2 cellular contexts compared by ENCODE assay signal in genomic region chr11:85855341-85855656, GRCh38.
TF ChIP-seq lines count a peak whose summit lies in the region.

Gene CCDC83 (plus strand): TSS chr11:85855383. CDS start chr11:85865124, 9,741 bp downstream.

TF ChIP-seq in H1, 55 proteins besides CTCF, POLR2A, EP300 and RAD21 (continued from another document):
- TF ChIP-seq GTF2F1 (IDR thresholded peaks at IDR 0.05; ENCODE audit: borderline replicate concordance, low read depth, low read length) (no peak), HDAC2 (IDR thresholded peaks at IDR 0.05; ENCODE audit: borderline replicate concordance in 1 of 2, low read depth in 2 of 2, low read length in 2 of 2) (no peak), ZNF274 (IDR thresholded peaks at IDR 0.05; ENCODE audit: borderline replicate concordance, extremely low read depth, low read length) (no peak), USF2 (IDR thresholded peaks at IDR 0.05; ENCODE audit: low read length) (no peak), CTBP2 (IDR thresholded peaks at IDR 0.05; ENCODE audit: borderline replicate concordance, insufficient read depth, insufficient read length, low read length) (no peak), KDM5A (IDR thresholded peaks at IDR 0.05; ENCODE audit: low read length) (no peak), RBBP5 (IDR thresholded peaks at IDR 0.05; ENCODE audit: borderline replicate concordance, low read depth, low read length) (no peak), RXRA (IDR thresholded peaks at IDR 0.05; ENCODE audit: insufficient read depth, low read depth, low read length) (no peak), BACH1 (IDR thresholded peaks at IDR 0.05; ENCODE audit: low read length) (no peak), SP1 (IDR thresholded peaks at IDR 0.05; ENCODE audit: low read depth, low read length) (no peak)
TF ChIP-seq in H1: peak in this region for 0.

TF ChIP-seq in GM12891, 5 proteins besides CTCF, POLR2A, EP300 and RAD21 (continued from another document):
- TF ChIP-seq TAF1 (IDR thresholded peaks at IDR 0.05; ENCODE audit: low read depth, low read length) (no peak), SPI1 (IDR thresholded peaks at IDR 0.05; ENCODE audit: low read depth, low read length) (no peak)
